8 cellular contexts compared by ENCODE assay signal in genomic region chr5:850511-851006, GRCh38. TPM values are rescaled to one million over a fixed set of nuclear protein-coding genes. Genes with fewer than 3 reads are reported as not detected.
A peak's percentile ranks its signal among the peaks of the same experiment; 100 is the strongest.
DNase-seq lines count a peak whose midpoint lies in the region; ATAC-seq and TF ChIP-seq lines count a peak whose summit lies in the region.

TSS of gene ZDHHC11 (minus strand) at chr5:850986. CDS start at chr5:850602, 384 bp downstream.

- intact Hi-C loops in mucosa of descending colon (cut with DNase I, micrococcal nuclease) = no loop called here

- H2BK120ac ChIP-seq in H9 (ENCODE audit: low read depth, low read length, poor library complexity, severe bottlenecking) = no peak within 1 kb of the TSS

- H3K4ac ChIP-seq in H9 (ENCODE audit: low read depth, low read length) = no peak within 1 kb of the TSS

- no peaks in the 10 kb centered on the region for H3K9me3 Mint-ChIP-seq in H9

- H3K4me1 Mint-ChIP-seq in H9 = no peaks in the 10 kb centered on the region

- WGBS in H9 (ENCODE audit: extremely low coverage, insufficient read length, low lambda C conversion rate) = no CpG with 5 or more reads among the region's 27 CpGs

- H3K4me3 ChIP-seq in mucosa of descending colon = no peak within 1 kb of the TSS

- H3K27me3 ChIP-seq in H9 (ENCODE audit: insufficient read depth, low read length) = no peaks in the 10 kb centered on the region

- H4K8ac ChIP-seq in H9 (replicated peaks; ENCODE audit: insufficient read length, low read depth, low read length) = no peak within 1 kb of the TSS

- no peak within 1 kb of the TSS for H3K14ac ChIP-seq in H9 (ENCODE audit: insufficient read depth, low read length)

- no peak within 1 kb of the TSS for H2BK5ac ChIP-seq in H9 (ENCODE audit: insufficient read length, low read length)

- H3K27ac ChIP-seq in H9 (ENCODE audit: insufficient read length, low read depth, low read length) = no peak within 1 kb of the TSS

- H3K4me1 ChIP-seq in H9 (ENCODE audit: insufficient read depth, low read length) (no peaks in the 10 kb centered on the region), mucosa of descending colon (ENCODE audit: low read depth) (no peaks in the 10 kb centered on the region)

- DNase-seq in AG20443 (ENCODE audit: low spot score) (peak; percentile 43), H9 (peak; percentile 71), cerebellar cortex (ENCODE audit: low spot score) (peak; percentile 32), mucosa of descending colon (peak; percentile 45 to 55 (median 50)), inferior parietal cortex (ENCODE audit: extremely low spot score) (no peak), NCI-H187 treated with DMSO at 0.1 percent for 48 hours (lab: John Stamatoyannopoulos, UW) (no peak)

- H3T11ph ChIP-seq in H9 (ENCODE audit: low read length) = no peak within 1 kb of the TSS

- H2AK5ac ChIP-seq in H9 (ENCODE audit: insufficient read length, low read length) = no peak within 1 kb of the TSS

- no peaks in the 10 kb centered on the region for H3K79me2 ChIP-seq in H9 (ENCODE audit: insufficient read depth, low read length)

- H3K9ac ChIP-seq in H9 (ENCODE audit: extremely low read depth, insufficient read length, low read length) = no peak within 1 kb of the TSS

- H3K23me2 ChIP-seq in H9 (ENCODE audit: insufficient read length, low read depth, low read length, poor library complexity, severe bottlenecking) = no peaks in the 10 kb centered on the region

- H3K27ac Mint-ChIP-seq in H9 = no peak within 1 kb of the TSS; a peak in 1 of 7 replicates

- H3K56ac ChIP-seq in H9 (ENCODE audit: insufficient read length, low read depth, low read length) = no peak within 1 kb of the TSS

- H3K4me2 ChIP-seq in H9 (ENCODE audit: insufficient read depth, insufficient read length, low read length) = no peak within 1 kb of the TSS

- H4K5ac ChIP-seq in H9 (ENCODE audit: insufficient read length, low read depth, low read length) = no peak within 1 kb of the TSS

- no peak within 1 kb of the TSS for H3K23ac ChIP-seq in H9 (ENCODE audit: insufficient read length, low read depth, low read length)

- H3K18ac ChIP-seq in H9 (ENCODE audit: insufficient read length, low read depth, low read length) = no peak within 1 kb of the TSS

- no peak within 1 kb of the TSS for H2AFZ ChIP-seq in H9 (ENCODE audit: low read length)

- H3K36me3 Mint-ChIP-seq in H9 (ENCODE audit: insufficient read depth in 1 of 3, low read depth in 3 of 3) = peaks cover 0 to 7% (median 0%) of the 10 kb centered on the region in 3 experiments; a peak in 3 of 7 replicates

- H2BK12ac ChIP-seq in H9 (ENCODE audit: insufficient read length, low read depth, low read length) = no peak within 1 kb of the TSS

- H3K9me3 ChIP-seq in H9 (ENCODE audit: control insufficient read depth, low read depth, low read length) (no peaks in the 10 kb centered on the region), mucosa of descending colon (no peaks in the 10 kb centered on the region)

- H2BK15ac ChIP-seq in H9 (ENCODE audit: low read depth, low read length) = no peak within 1 kb of the TSS

- H4K91ac ChIP-seq in H9 (ENCODE audit: insufficient read length, low read depth, low read length) = no peak within 1 kb of the TSS

- no peaks in the 10 kb centered on the region for H4K20me1 ChIP-seq in H9 (ENCODE audit: control insufficient read depth, insufficient read depth, insufficient read length)

- peak; percentile 63 for ATAC-seq in mucosa of descending colon
- ATAC-seq in GM21786 (IDR thresholded peaks at IDR 0.05; ENCODE audit: unreplicated experiment) = no peak
- no peak for ATAC-seq in HG03521 (IDR thresholded peaks at IDR 0.05; ENCODE audit: unreplicated experiment)

- H2BK20ac ChIP-seq in H9 (ENCODE audit: low read depth, low read length, poor library complexity, severe bottlenecking) = no peak within 1 kb of the TSS

- no peak for TF ChIP-seq CTCF in H9 (conservative IDR thresholded peaks at IDR 0.05)
- no peak for TF ChIP-seq CTCF in mucosa of descending colon (IDR thresholded peaks at IDR 0.05)

- peaks cover 10% of the 10 kb centered on the region; the same call in 1 of the 2 replicates for H3K27me3 Mint-ChIP-seq in H9 (ENCODE audit: low read depth)

- H3K36me3 ChIP-seq in mucosa of descending colon (ENCODE audit: low read depth) = no peaks in the 10 kb centered on the region

- no peak within 1 kb of the TSS for H3K4me3 Mint-ChIP-seq in H9

- no peaks in the 10 kb centered on the region for H3K79me1 ChIP-seq in H9 (ENCODE audit: insufficient read depth, low read depth, low read length, poor library complexity, severe bottlenecking)

RNA-seq across cellular contexts. Expression of gene ZDHHC11, which starts in this region (rescaled TPM):
- total RNA-seq in H9 (2021) = 32.7 and 37.6 TPM in 2 replicates
- 10 to 100 TPM in 1 of 3 donors, 1 to 10 TPM in 2; 4.6 to 11.1 (median 7.0) TPM for total RNA-seq in mucosa of descending colon

Comparison
In these comparisons a context has a peak if more than half of its experiments do, and no peak if none do; other contexts are left out.
1. DNase-seq: peak in AG20443 (single experiment), H9 (single experiment), cerebellar cortex (single experiment) and mucosa of descending colon (3 of 3); none in inferior parietal cortex (single experiment) and NCI-H187 treated with DMSO at 0.1 percent for 48 hours (single experiment).